ENCODE assay signal across 23 cellular contexts in the genomic region with DNA sequence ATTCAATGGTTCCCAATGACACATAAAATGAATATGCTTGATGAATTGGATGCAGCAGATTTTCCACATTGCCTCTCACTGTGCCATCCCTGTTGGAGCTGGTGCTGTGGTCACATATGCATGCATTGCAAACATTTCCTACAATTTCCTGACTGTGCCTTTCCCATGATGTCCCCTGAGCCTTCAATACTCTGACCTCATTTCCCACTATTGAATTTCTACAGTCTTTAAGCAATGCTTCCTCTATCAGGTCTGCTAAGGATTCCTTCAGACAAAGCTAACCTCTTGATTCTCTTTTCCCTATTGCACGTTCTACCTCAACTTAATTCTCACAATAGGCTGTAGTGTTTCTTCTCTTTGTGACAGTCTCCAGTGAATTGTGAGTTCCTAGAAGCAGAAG.
DNase-seq lines count a peak whose midpoint lies in the region; ATAC-seq, FAIRE-seq and TF ChIP-seq lines count a peak whose summit lies in the region.
"Had no signal": no experiment of that assay in that cellular context is flagged by ENCODE, and none has a peak within 500 bp of the region (broad histone marks: within the 10 kb centered on the region; RNA-seq: fewer than 3 reads in every experiment).

No MANE protein-coding gene starts in this region.

- H3K4me3 Mint-ChIP-seq in H9, result no peak overlapping the region
- H3K4me3 Mint-ChIP-seq: B cell; CD4-positive, alpha-beta T cell; CD8-positive, alpha-beta T cell had no signal

- no peak overlapping the region for H3K14ac ChIP-seq in H9 (ENCODE audit: insufficient read depth, low read length)

- BruUV-seq in endothelial cell of umbilical vein (replicated peaks; lab: Mats Ljungman, UMichigan), result no TSS peak

- H2BK20ac ChIP-seq in H9 (ENCODE audit: low read depth, low read length, poor library complexity, severe bottlenecking), result no peak overlapping the region

- H3K18ac ChIP-seq in H9 (ENCODE audit: insufficient read length, low read depth, low read length), result no peak overlapping the region

- no peaks in the 10 kb centered on the region for H3K4me1 ChIP-seq in H9 (ENCODE audit: insufficient read depth, low read length)
- peaks cover 3% of the 10 kb centered on the region for H3K4me1 ChIP-seq in endothelial cell of umbilical vein (ENCODE audit: control insufficient read depth, extremely low read depth, insufficient read depth, low read length)
- H3K4me1 ChIP-seq: A549, Caco-2 had no signal

- H3K9me3 ChIP-seq in H9 (ENCODE audit: control insufficient read depth, low read depth, low read length), result no peaks in the 10 kb centered on the region
- no peaks in the 10 kb centered on the region for H3K9me3 ChIP-seq in endothelial cell of umbilical vein (replicated peaks; ENCODE audit: control insufficient read depth, insufficient read depth, low read length)
- H3K9me3 ChIP-seq: A549; BLaER1 treated with 17β-estradiol and CSF1 and Interleukin-3, amounts not matched to agents 10 nM and 100 nM; Caco-2 had no signal

- no peaks in the 10 kb centered on the region for H3K4me1 Mint-ChIP-seq in H9
- H3K4me1 Mint-ChIP-seq: B cell had no signal

- H2BK120ac ChIP-seq in H9 (ENCODE audit: low read depth, low read length, poor library complexity, severe bottlenecking), result no peak overlapping the region

- no peak overlapping the region for H3K4me2 ChIP-seq in H9 (ENCODE audit: insufficient read depth, insufficient read length, low read length)
- no peak overlapping the region for H3K4me2 ChIP-seq in endothelial cell of umbilical vein (ENCODE audit: insufficient read depth, low read length)
- H3K4me2 ChIP-seq: A549 had no signal

- no peak overlapping the region for H2AFZ ChIP-seq in H9 (ENCODE audit: low read length)
- H2AFZ ChIP-seq in endothelial cell of umbilical vein (ENCODE audit: low read depth, low read length), result no peak overlapping the region

- no peaks in the 10 kb centered on the region for H3K36me3 Mint-ChIP-seq in H9 (ENCODE audit: insufficient read depth in 1 of 3, low read depth in 3 of 3)
- H3K36me3 Mint-ChIP-seq: CD8-positive, alpha-beta T cell had no signal

- no peak for TF ChIP-seq POLR2A in endothelial cell of umbilical vein (IDR thresholded peaks at IDR 0.05; ENCODE audit: low read depth, low read length)

- H4K20me1 ChIP-seq in H9 (ENCODE audit: control insufficient read depth, insufficient read depth, insufficient read length) (no peaks in the 10 kb centered on the region), endothelial cell of umbilical vein (replicated peaks; ENCODE audit: control insufficient read depth, extremely low read depth, insufficient read depth, low read length) (no peaks in the 10 kb centered on the region)
- H4K20me1 ChIP-seq: BLaER1 treated with 17β-estradiol and CSF1 and Interleukin-3, amounts not matched to agents 10 nM and 100 nM had no signal

- H3K9ac ChIP-seq in H9 (ENCODE audit: extremely low read depth, insufficient read length, low read length) (no peak overlapping the region), endothelial cell of umbilical vein (replicated peaks; ENCODE audit: extremely low read depth, insufficient read depth, low read length) (no peak overlapping the region)
- H3K9ac ChIP-seq: BLaER1 treated with 17β-estradiol and CSF1 and Interleukin-3, amounts not matched to agents 10 nM and 100 nM had no signal

- TF ChIP-seq CTCF in H9 (conservative IDR thresholded peaks at IDR 0.05), result no peak
- no peak for TF ChIP-seq CTCF in endothelial cell of umbilical vein (IDR thresholded peaks at IDR 0.05; ENCODE audit: extremely low read depth in 1 of 2, insufficient read depth in 1 of 2, low read depth in 1 of 2, low read length in 2 of 2)

- intact Hi-C loops in endothelial cell of umbilical vein (cut with micrococcal nuclease), result no loop called here

- H4K8ac ChIP-seq in H9 (replicated peaks; ENCODE audit: insufficient read length, low read depth, low read length), result no peak overlapping the region

- no peak overlapping the region for H3K56ac ChIP-seq in H9 (ENCODE audit: insufficient read length, low read depth, low read length)

- H3K27me3 ChIP-seq in H9 (ENCODE audit: insufficient read depth, low read length) (no peaks in the 10 kb centered on the region), endothelial cell of umbilical vein (ENCODE audit: control insufficient read depth in 2 of 2, insufficient read depth in 2 of 2, low read length in 2 of 2) (peaks cover 0 to 6% of the 10 kb centered on the region in 2 experiments)
- H3K27me3 ChIP-seq: BLaER1 treated with 17β-estradiol and CSF1 and Interleukin-3, amounts not matched to agents 10 nM and 100 nM had no signal

- H3K79me2 ChIP-seq in H9 (ENCODE audit: insufficient read depth, low read length), result no peaks in the 10 kb centered on the region
- H3K79me2 ChIP-seq in endothelial cell of umbilical vein (ENCODE audit: control insufficient read depth, insufficient read depth, low read length), result no peaks in the 10 kb centered on the region

- H3K9me1 ChIP-seq in endothelial cell of umbilical vein (replicated peaks; ENCODE audit: control insufficient read depth, extremely low read depth, insufficient read depth, low read length), result no peaks in the 10 kb centered on the region

- no peak overlapping the region for H3K23ac ChIP-seq in H9 (ENCODE audit: insufficient read length, low read depth, low read length)

- WGBS in H9 (ENCODE audit: extremely low coverage, insufficient read length, low lambda C conversion rate), result no CpG with 5 or more reads among the region's 1 CpG

- H3K27me3 Mint-ChIP-seq in H9 (ENCODE audit: low read depth), result no peaks in the 10 kb centered on the region
- H3K27me3 Mint-ChIP-seq: B cell; CD4-positive, alpha-beta T cell had no signal

- no peak overlapping the region for H2BK5ac ChIP-seq in H9 (ENCODE audit: insufficient read length, low read length)

- no peak overlapping the region for H2AK5ac ChIP-seq in H9 (ENCODE audit: insufficient read length, low read length)

- no peak overlapping the region for H4K91ac ChIP-seq in H9 (ENCODE audit: insufficient read length, low read depth, low read length)

- H3K4me3 ChIP-seq in endothelial cell of umbilical vein (replicated peaks in 1 of 3; ENCODE audit: insufficient read depth in 1 of 3, low read depth in 1 of 3, low read length in 3 of 3), result no peak overlapping the region
- H3K4me3 ChIP-seq: A549; BLaER1 treated with 17β-estradiol and CSF1 and Interleukin-3, amounts not matched to agents 10 nM and 100 nM had no signal

- H3K23me2 ChIP-seq in H9 (ENCODE audit: insufficient read length, low read depth, low read length, poor library complexity, severe bottlenecking), result no peaks in the 10 kb centered on the region

- H3K36me3 ChIP-seq in endothelial cell of umbilical vein (ENCODE audit: control insufficient read depth in 2 of 2, extremely low read depth in 1 of 2, insufficient read depth in 2 of 2, low read length in 2 of 2), result no peaks in the 10 kb centered on the region
- H3K36me3 ChIP-seq: BLaER1 treated with 17β-estradiol and CSF1 and Interleukin-3, amounts not matched to agents 10 nM and 100 nM had no signal

- H2BK12ac ChIP-seq in H9 (ENCODE audit: insufficient read length, low read depth, low read length), result no peak overlapping the region

- H3K27ac Mint-ChIP-seq in H9, result no peak overlapping the region
- H3K27ac Mint-ChIP-seq: B cell; CD4-positive, alpha-beta T cell; CD8-positive, alpha-beta T cell had no signal

- no peak for ATAC-seq in HG03139 (IDR thresholded peaks at IDR 0.05; ENCODE audit: unreplicated experiment)
- ATAC-seq: A549; CD8-positive, alpha-beta T cell had no signal

- no peak overlapping the region for H3K4ac ChIP-seq in H9 (ENCODE audit: low read depth, low read length)

- no peak for FAIRE-seq in endothelial cell of umbilical vein (lab: Jason Lieb, UNC)
- FAIRE-seq: A549, D721Med, G401.6, GM12891 had no signal

- H4K5ac ChIP-seq in H9 (ENCODE audit: insufficient read length, low read depth, low read length), result peak overlapping the region; percentile 17

- no peak for DNase-seq in H9
- peak; percentile 34 for DNase-seq in endothelial cell of umbilical vein (ENCODE audit: low read depth, low spot score)
- DNase-seq in left kidney (ENCODE audit: low read depth, low spot score), result peak; percentile 1
- DNase-seq in retina, result peak; percentile 17
- DNase-seq in islet precursor cell, result no peak
- DNase-seq in amniotic stem cell (lab: John Stamatoyannopoulos, UW), result no peak
- no peak for DNase-seq in T-helper 2 cell
- DNase-seq: AML-193; Caco-2; Calu3; CD4-positive, alpha-beta T cell; CD8-positive, alpha-beta T cell; DMS79 treated with DMSO at 0.1 percent for 48 hours; GF-D8 had no signal

- H3K9me3 Mint-ChIP-seq in H9, result no peaks in the 10 kb centered on the region
- H3K9me3 Mint-ChIP-seq: CD4-positive, alpha-beta T cell; CD8-positive, alpha-beta T cell had no signal

- H2BK15ac ChIP-seq in H9 (ENCODE audit: low read depth, low read length), result no peak overlapping the region

- CTCF ChIA-PET in endothelial cell of umbilical vein (lab: Charles Lee), result interaction anchor here (0.7 to 1.5 kb wide), 2 partner anchors 11 to 66 kb away, joined by 3 to 4 read pairs; no protein-coding TSS in a partner anchor

- no peak overlapping the region for H3K27ac ChIP-seq in H9 (ENCODE audit: insufficient read length, low read depth, low read length)
- H3K27ac ChIP-seq in endothelial cell of umbilical vein (ENCODE audit: insufficient read depth, low read depth, low read length), result no peak overlapping the region
- H3K27ac ChIP-seq: 22Rv1; A549; BLaER1 treated with 17β-estradiol and CSF1 and Interleukin-3, amounts not matched to agents 10 nM and 100 nM; C4-2B had no signal

- POLR2A ChIA-PET in endothelial cell of umbilical vein (lab: Charles Lee), result no interaction called here

- H3T11ph ChIP-seq in H9 (ENCODE audit: low read length), result no peak overlapping the region

- no peaks in the 10 kb centered on the region for H3K79me1 ChIP-seq in H9 (ENCODE audit: insufficient read depth, low read depth, low read length, poor library complexity, severe bottlenecking)

- dilution Hi-C loops in endothelial cell of umbilical vein (cut with MboI; ENCODE audit: extremely low pct_ligation_motif_present, low sequenced_read_pairs), result no loop called here

TF ChIP-seq in endothelial cell of umbilical vein, 7 proteins besides CTCF, POLR2A, EP300 and RAD21:
- TF ChIP-seq POLR2AphosphoS5 (IDR thresholded peaks at IDR 0.05; ENCODE audit: insufficient read depth, low read depth, low read length) (no peak), JUN (IDR thresholded peaks at IDR 0.05; ENCODE audit: borderline replicate concordance, insufficient read depth, insufficient read length, low read depth) (peak; percentile 34), EZH2 (IDR thresholded peaks at IDR 0.05; ENCODE audit: borderline replicate concordance, low read depth, low read length, severe bottlenecking) (no peak)
- TF ChIP-seq, protein P1, sequence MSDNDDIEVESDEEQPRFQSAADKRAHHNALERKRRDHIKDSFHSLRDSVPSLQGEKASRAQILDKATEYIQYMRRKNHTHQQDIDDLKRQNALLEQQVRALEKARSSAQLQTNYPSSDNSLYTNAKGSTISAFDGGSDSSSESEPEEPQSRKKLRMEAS (IDR thresholded peaks at IDR 0.05; ENCODE audit: insufficient read depth, insufficient read length), result no peak

Comparison
In these comparisons a context has a peak if more than half of its experiments do, and no peak if none do; other contexts are left out.
1. DNase-seq: peak in endothelial cell of umbilical vein (single experiment), left kidney (single experiment) and retina (single experiment); none in H9 (single experiment), islet precursor cell (single experiment), amniotic stem cell (single experiment) and T-helper 2 cell (0 of 5).